In the genomic region with DNA sequence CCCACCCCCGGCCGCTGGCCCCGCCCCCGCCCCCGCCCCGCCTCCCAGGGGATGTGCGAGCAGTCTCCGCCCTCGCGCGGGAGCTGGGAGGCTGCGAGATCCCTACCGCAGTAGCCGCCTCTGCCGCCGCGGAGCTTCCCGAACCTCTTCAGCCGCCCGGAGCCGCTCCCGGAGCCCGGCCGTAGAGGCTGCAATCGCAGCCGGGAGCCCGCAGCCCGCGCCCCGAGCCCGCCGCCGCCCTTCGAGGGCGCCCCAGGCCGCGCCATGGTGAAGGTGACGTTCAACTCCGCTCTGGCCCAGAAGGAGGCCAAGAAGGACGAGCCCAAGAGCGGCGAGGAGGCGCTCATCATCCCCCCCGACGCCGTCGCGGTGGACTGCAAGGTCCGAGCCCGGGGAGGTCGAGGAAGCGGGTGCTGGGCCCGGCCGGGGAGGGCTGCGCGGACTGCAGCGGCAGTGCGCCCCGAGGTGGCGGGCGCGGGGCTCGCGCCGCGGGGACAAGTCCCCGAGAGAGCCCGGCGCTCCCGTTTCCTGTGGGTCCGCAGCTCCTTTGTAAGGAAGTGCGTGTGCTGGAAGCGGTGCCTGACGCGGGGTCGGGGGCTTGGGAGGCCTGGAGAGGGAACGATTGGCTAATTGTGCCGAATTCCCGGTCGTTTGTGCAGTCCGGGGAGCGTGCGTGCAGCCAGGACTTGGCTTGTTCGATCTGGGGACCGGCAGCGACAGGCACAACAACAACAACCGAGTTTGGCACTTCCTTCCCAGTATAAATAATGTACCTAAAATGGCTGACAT, we compare ENCODE assay signal across 8 cellular contexts. TPM values are rescaled to one million over a fixed set of nuclear protein-coding genes. Genes with fewer than 3 reads are reported as not detected.
A peak's percentile ranks its signal among the peaks of the same experiment; 100 is the strongest.
DNase-seq lines count a peak whose midpoint lies in the region; ATAC-seq and TF ChIP-seq lines count a peak whose summit lies in the region.

A gene (plus strand): TSS at position 110 of the 789 bp plus-strand sequence. CDS start 155 bp downstream, at position 265.

- H3K27me3 ChIP-seq in ascending aorta: no peaks in the 10 kb centered on the region

- H3K9me3 ChIP-seq in T-helper 17 cell (ENCODE audit: control insufficient read depth, low read length, poor library complexity, severe bottlenecking): no peaks in the 10 kb centered on the region
- H3K9me3 ChIP-seq in ascending aorta: no peaks in the 10 kb centered on the region

- peak within 1 kb of the TSS; percentile 99 to 100 for H3K4me3 ChIP-seq in ascending aorta

- peak; percentile 24 to 54 (median 47) for TF ChIP-seq CTCF in ascending aorta (IDR thresholded peaks at IDR 0.05)

- peak within 1 kb of the TSS; percentile 96 for H3K27ac Mint-ChIP-seq in T-helper 17 cell

- no peaks in the 10 kb centered on the region for H3K27me3 Mint-ChIP-seq in T-helper 17 cell

- H3K4me1 Mint-ChIP-seq in T-helper 17 cell: peaks cover 38% of the 10 kb centered on the region

- no peaks in the 10 kb centered on the region for H3K36me3 ChIP-seq in ascending aorta

- H3K4me1 ChIP-seq in ascending aorta: peaks cover 6 to 23% of the 10 kb centered on the region in 2 donors

- ATAC-seq in T-helper 17 cell (peak; percentile 80), GM18520 (IDR thresholded peaks at IDR 0.05; ENCODE audit: unreplicated experiment) (no peak)

- peak within 1 kb of the TSS; percentile 93 for H3K4me3 Mint-ChIP-seq in T-helper 17 cell

- DNase-seq in GM03348 (ENCODE audit: low spot score) (peak; percentile 97), GOT3 (lab: John Stamatoyannopoulos, UW) (peak; percentile 33), M059J (ENCODE audit: low read depth) (peak; percentile 57), T-helper 17 cell (peak; percentile 46 to 69 (median 69)), ascending aorta (ENCODE audit: low spot score in 2 of 2) (peak in 1 of 2 donors; percentile 84), hepatic stellate cell (ENCODE audit: low spot score) (peak; percentile 77), renal cortical epithelial cell (ENCODE audit: low read depth) (peak; percentile 34)

- intact Hi-C loops in ascending aorta (cut with DNase I): loop anchor here (1.0 to 10.0 kb wide), 7 partner anchors 70 to 1354 kb away; a partner anchor contains a TSS

- peak within 1 kb of the TSS; percentile 100 for H3K27ac ChIP-seq in ascending aorta

- H3K36me3 Mint-ChIP-seq in T-helper 17 cell (ENCODE audit: low read depth): peaks cover 8% of the 10 kb centered on the region

RNA-seq across cellular contexts. Expression of the gene that starts here (rescaled TPM):
- total RNA-seq in M059J (2014; rRNA removed; shearing (Covaris generic)): 386 and 387 TPM in 2 replicates
- total RNA-seq in T-helper 17 cell (100 to 1,000 TPM; 396 to 450 TPM), ascending aorta (345 TPM), renal cortical epithelial cell (310 and 1,405 TPM in 2 replicates)
